23 cellular contexts compared by ENCODE assay signal in the genomic region with DNA sequence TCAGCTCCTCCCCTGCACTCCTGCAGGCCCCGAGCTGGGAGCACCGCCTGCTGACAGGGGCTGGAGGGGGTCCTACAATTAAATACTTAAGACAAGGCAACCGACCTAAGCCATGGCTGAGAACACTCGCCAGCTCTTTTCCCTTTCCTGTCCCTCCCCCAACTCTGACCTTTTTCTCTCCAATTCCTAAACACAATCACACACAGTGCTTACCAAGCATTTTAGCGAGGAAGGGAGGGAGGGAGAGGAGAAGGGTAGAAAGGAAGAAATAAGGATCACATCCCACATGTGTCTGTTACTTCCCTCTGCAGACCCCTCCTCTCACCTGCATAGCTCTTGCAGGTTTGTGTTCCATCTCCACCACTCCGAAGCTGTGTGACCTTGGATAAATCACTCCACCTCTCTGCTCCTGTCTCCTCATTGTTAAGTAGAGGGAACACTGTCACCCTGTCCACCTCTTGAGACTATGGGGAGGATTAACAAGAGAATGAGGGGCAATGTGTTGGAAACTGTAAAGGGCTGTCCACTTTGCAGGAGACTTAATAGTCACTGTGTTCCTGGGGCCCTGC.
"Had no signal": no experiment of that assay in that cellular context is flagged by ENCODE, and none has a peak within 500 bp of the region (broad histone marks: within the 10 kb centered on the region; RNA-seq: fewer than 3 reads in every experiment).

No MANE protein-coding gene starts in this region.

- H3K27ac ChIP-seq: body of pancreas, left ventricle myocardium inferior, neutrophil, pancreas, upper lobe of right lung had no signal

- H3K4me1 ChIP-seq: body of pancreas, pancreas, upper lobe of right lung had no signal

- H3K4me3 Mint-ChIP-seq: activated CD4-positive, alpha-beta T cell treated with anti-CD3 and anti-CD28 coated beads, Interleukin-2, amount 10 ng/mL, durations not matched to agents 7 days and 5 days; activated CD8-positive, alpha-beta memory T cell treated with anti-CD3 and anti-CD28 coated beads, Interleukin-2, amount 10 ng/mL, durations not matched to agents 7 days and 5 days; activated CD8-positive, alpha-beta T cell treated with anti-CD3 and anti-CD28 coated beads for 36 hours; activated naive CD4-positive, alpha-beta T cell treated with anti-CD3 and anti-CD28 coated beads, Interleukin-2, amount 50 U/mL, for 24 hours; activated T-helper 1 cell treated with anti-CD3 and anti-CD28 coated beads, Interleukin-12 subunit alpha, Interleukin-12 subunit beta, Interleukin-2, Interleukin-4 antibody, amounts not matched to agents 30 ng/mL and 10 ng/mL and 1 ng/mL, durations not matched to agents 14 hours and 24 hours and 36 hours; central memory CD8-positive, alpha-beta T cell; effector memory CD8-positive, alpha-beta T cell; T-helper 1 cell treated with Interleukin-12 subunit alpha and Interleukin-12 subunit beta and Interleukin-4 antibody, amounts not matched to agents 30 μg/mL and 1 μg/mL, for 36 hours had no signal

- H3K36me3 Mint-ChIP-seq: activated CD8-positive, alpha-beta memory T cell treated with anti-CD3 and anti-CD28 coated beads, Interleukin-2, amount 10 ng/mL, durations not matched to agents 7 days and 5 days; activated naive CD4-positive, alpha-beta T cell treated with anti-CD3 and anti-CD28 coated beads, Interleukin-2, amount 50 U/mL, for 24 hours had no signal

- H3K4me3 ChIP-seq: body of pancreas, left ventricle myocardium inferior, pancreas, upper lobe of right lung had no signal

- H3K9me3 Mint-ChIP-seq: activated CD4-positive, alpha-beta T cell treated with anti-CD3 and anti-CD28 coated beads, Interleukin-2, amount 10 ng/mL, durations not matched to agents 7 days and 5 days; activated CD8-positive, alpha-beta T cell treated with anti-CD3 and anti-CD28 coated beads for 36 hours; activated naive CD4-positive, alpha-beta T cell treated with anti-CD3 and anti-CD28 coated beads, Interleukin-2, amount 50 U/mL, for 24 hours; activated T-helper 1 cell treated with anti-CD3 and anti-CD28 coated beads, Interleukin-12 subunit alpha, Interleukin-12 subunit beta, Interleukin-2, Interleukin-4 antibody, amounts not matched to agents 30 ng/mL and 10 ng/mL and 1 ng/mL, durations not matched to agents 14 hours and 24 hours and 36 hours; central memory CD8-positive, alpha-beta T cell; effector memory CD8-positive, alpha-beta T cell; T-helper 1 cell treated with Interleukin-12 subunit alpha and Interleukin-12 subunit beta and Interleukin-4 antibody, amounts not matched to agents 30 μg/mL and 1 μg/mL, for 36 hours had no signal

- FAIRE-seq: colon, endothelial cell of umbilical vein, pancreas had no signal

- ATAC-seq: activated CD8-positive, alpha-beta memory T cell treated with anti-CD3 and anti-CD28 coated beads, Interleukin-2, amount 10 ng/mL, durations not matched to agents 7 days and 5 days; activated CD8-positive, alpha-beta T cell treated with anti-CD3 and anti-CD28 coated beads for 36 hours; body of pancreas; effector memory CD8-positive, alpha-beta T cell; pancreas; stimulated activated naive CD8-positive, alpha-beta T cell treated with anti-CD3 and anti-CD28 coated beads, Interleukin-15, Interleukin-2, amounts not matched to agents 100 U/mL and 50 U/mL, for 24 hours had no signal

- DNase-seq: activated CD4-positive, alpha-beta T cell treated with anti-CD3 and anti-CD28 coated beads, Interleukin-2, amount 10 ng/mL, durations not matched to agents 7 days and 5 days; activated CD8-positive, alpha-beta memory T cell treated with anti-CD3 and anti-CD28 coated beads, Interleukin-2, amount 10 ng/mL, durations not matched to agents 7 days and 5 days; activated CD8-positive, alpha-beta T cell treated with anti-CD3 and anti-CD28 coated beads for 36 hours; activated gamma-delta T cell treated with Interleukin-2 at 50 U/mL for 16 hours; activated T-cell treated with anti-CD3 and anti-CD28 coated beads for 4 hours; body of pancreas; effector memory CD8-positive, alpha-beta T cell; foreskin melanocyte; kidney glomerular epithelial cell; left ventricle myocardium inferior; mammary epithelial cell; pancreas; stimulated activated CD4-positive, alpha-beta T cell treated with anti-CD3 and anti-CD28 coated beads, Interleukin-12 subunit alpha, Interleukin-12 subunit beta, amount 100 ng/mL, for 4 hours; stimulated activated CD4-positive, alpha-beta T cell treated with anti-CD3 and anti-CD28 coated beads, Interleukin-4, amount 100 ng/mL, for 4 hours; stimulated activated naive CD8-positive, alpha-beta T cell treated with anti-CD3 and anti-CD28 coated beads, Interleukin-15, Interleukin-2, amounts not matched to agents 100 U/mL and 50 U/mL, for 24 hours; upper lobe of right lung had no signal

- H3K4me1 Mint-ChIP-seq: activated CD4-positive, alpha-beta T cell treated with anti-CD3 and anti-CD28 coated beads, Interleukin-2, amount 10 ng/mL, durations not matched to agents 7 days and 5 days; activated CD8-positive, alpha-beta memory T cell treated with anti-CD3 and anti-CD28 coated beads, Interleukin-2, amount 10 ng/mL, durations not matched to agents 7 days and 5 days; activated naive CD4-positive, alpha-beta T cell treated with anti-CD3 and anti-CD28 coated beads, Interleukin-2, amount 50 U/mL, for 24 hours; central memory CD8-positive, alpha-beta T cell had no signal

- H3K36me3 ChIP-seq: left ventricle myocardium inferior, neutrophil, pancreas, upper lobe of right lung had no signal

- H3K27ac Mint-ChIP-seq: activated CD4-positive, alpha-beta T cell treated with anti-CD3 and anti-CD28 coated beads, Interleukin-2, amount 10 ng/mL, durations not matched to agents 7 days and 5 days; activated CD8-positive, alpha-beta memory T cell treated with anti-CD3 and anti-CD28 coated beads, Interleukin-2, amount 10 ng/mL, durations not matched to agents 7 days and 5 days; activated CD8-positive, alpha-beta T cell treated with anti-CD3 and anti-CD28 coated beads for 36 hours; activated T-helper 1 cell treated with anti-CD3 and anti-CD28 coated beads, Interleukin-12 subunit alpha, Interleukin-12 subunit beta, Interleukin-2, Interleukin-4 antibody, amounts not matched to agents 30 ng/mL and 10 ng/mL and 1 ng/mL, durations not matched to agents 14 hours and 24 hours and 36 hours; effector memory CD8-positive, alpha-beta T cell; T-helper 1 cell treated with Interleukin-12 subunit alpha and Interleukin-12 subunit beta and Interleukin-4 antibody, amounts not matched to agents 30 μg/mL and 1 μg/mL, for 36 hours had no signal

- H3K9me3 ChIP-seq: body of pancreas, left ventricle myocardium inferior, neutrophil, pancreas, upper lobe of right lung had no signal
